ENCODE assay signal across 1 cellular context in genomic region chrX:123833387-123833786, GRCh38.
TF ChIP-seq lines count a peak whose summit lies in the region.

No MANE protein-coding gene starts in this region.

TF ChIP-seq in H1, 55 proteins besides CTCF, POLR2A, EP300 and RAD21 (continued from another document):
- TF ChIP-seq KDM5A (IDR thresholded peaks at IDR 0.05; ENCODE audit: low read length) (no peak), CBX5 (IDR thresholded peaks at IDR 0.05; ENCODE audit: low read depth, low read length) (no peak), POLR2AphosphoS5 (IDR thresholded peaks at IDR 0.05; ENCODE audit: low read depth, low read length) (no peak), RBBP5 (IDR thresholded peaks at IDR 0.05; ENCODE audit: borderline replicate concordance, low read depth, low read length) (no peak), CBX8 (IDR thresholded peaks at IDR 0.05; ENCODE audit: borderline replicate concordance, low read depth, low read length) (no peak), EGR1 (IDR thresholded peaks at IDR 0.05; ENCODE audit: borderline replicate concordance, low read depth, low read length) (no peak), YY1 (IDR thresholded peaks at IDR 0.05; ENCODE audit: low read depth, low read length) (no peak), NRF1 (IDR thresholded peaks at IDR 0.05; ENCODE audit: low read depth, low read length) (no peak), GABPA (IDR thresholded peaks at IDR 0.05; ENCODE audit: borderline replicate concordance, insufficient read depth, low read length) (no peak), TCF12 (IDR thresholded peaks at IDR 0.05; ENCODE audit: low read depth, low read length) (no peak), FOSL1 (IDR thresholded peaks at IDR 0.05; ENCODE audit: insufficient read depth, low read depth, low read length) (no peak), JUND (IDR thresholded peaks at IDR 0.05; ENCODE audit: low read length) (no peak), JUN (IDR thresholded peaks at IDR 0.05; ENCODE audit: low read depth, low read length) (no peak), CTBP2 (IDR thresholded peaks at IDR 0.05; ENCODE audit: borderline replicate concordance, insufficient read depth, insufficient read length, low read length) (no peak)
- TF ChIP-seq, protein P1, sequence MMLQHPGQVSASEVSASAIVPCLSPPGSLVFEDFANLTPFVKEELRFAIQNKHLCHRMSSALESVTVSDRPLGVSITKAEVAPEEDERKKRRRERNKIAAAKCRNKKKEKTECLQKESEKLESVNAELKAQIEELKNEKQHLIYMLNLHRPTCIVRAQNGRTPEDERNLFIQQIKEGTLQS (IDR thresholded peaks at IDR 0.05; ENCODE audit: insufficient read depth, low read depth, low read length) = no peak
- TF ChIP-seq, protein P2, sequence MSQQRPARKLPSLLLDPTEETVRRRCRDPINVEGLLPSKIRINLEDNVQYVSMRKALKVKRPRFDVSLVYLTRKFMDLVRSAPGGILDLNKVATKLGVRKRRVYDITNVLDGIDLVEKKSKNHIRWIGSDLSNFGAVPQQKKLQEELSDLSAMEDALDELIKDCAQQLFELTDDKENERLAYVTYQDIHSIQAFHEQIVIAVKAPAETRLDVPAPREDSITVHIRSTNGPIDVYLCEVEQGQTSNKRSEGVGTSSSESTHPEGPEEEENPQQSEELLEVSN (IDR thresholded peaks at IDR 0.05) = no peak
- TF ChIP-seq, protein P3, sequence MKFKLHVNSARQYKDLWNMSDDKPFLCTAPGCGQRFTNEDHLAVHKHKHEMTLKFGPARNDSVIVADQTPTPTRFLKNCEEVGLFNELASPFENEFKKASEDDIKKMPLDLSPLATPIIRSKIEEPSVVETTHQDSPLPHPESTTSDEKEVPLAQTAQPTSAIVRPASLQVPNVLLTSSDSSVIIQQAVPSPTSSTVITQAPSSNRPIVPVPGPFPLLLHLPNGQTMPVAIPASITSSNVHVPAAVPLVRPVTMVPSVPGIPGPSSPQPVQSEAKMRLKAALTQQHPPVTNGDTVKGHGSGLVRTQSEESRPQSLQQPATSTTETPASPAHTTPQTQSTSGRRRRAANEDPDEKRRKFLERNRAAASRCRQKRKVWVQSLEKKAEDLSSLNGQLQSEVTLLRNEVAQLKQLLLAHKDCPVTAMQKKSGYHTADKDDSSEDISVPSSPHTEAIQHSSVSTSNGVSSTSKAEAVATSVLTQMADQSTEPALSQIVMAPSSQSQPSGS (IDR thresholded peaks at IDR 0.05; ENCODE audit: low read length) = no peak
